In the genomic region with DNA sequence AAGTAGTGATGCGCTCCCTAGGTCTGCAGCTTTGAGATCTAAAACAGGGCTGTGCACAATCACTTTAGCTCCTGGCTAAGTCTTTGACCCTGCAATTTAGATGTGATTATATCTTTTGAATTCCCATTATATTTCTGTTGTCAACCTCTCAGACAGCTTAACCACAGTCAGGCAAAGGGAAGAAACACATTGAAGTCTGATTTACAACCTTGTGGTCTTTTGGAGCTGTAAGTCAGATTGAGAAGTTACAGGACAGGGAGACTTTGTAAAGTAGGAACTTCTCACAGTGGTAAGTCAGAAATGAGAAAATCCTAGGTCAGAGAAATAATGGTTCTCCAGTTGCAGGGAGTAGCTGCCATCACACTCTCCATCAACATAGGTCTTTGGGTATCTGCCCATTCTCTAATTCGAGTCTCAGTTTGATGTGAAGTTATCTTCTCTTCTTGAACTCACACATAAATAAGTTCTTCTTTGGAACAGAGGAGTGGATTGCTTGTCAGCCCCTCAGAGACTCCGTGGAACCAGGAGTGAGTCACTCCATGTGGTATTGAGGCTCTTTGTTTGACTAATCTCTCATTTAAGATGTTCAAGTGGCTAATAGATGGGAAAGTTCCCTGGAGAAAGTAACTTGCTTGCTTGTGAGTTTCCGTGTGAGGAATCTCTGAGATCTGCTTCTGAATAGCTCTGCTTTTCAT, we compare ENCODE assay signal across 1 cellular context.
TF ChIP-seq lines count a peak whose summit lies in the region.

No MANE protein-coding gene starts in this region.

TF ChIP-seq in HEK293T, 16 proteins besides CTCF, POLR2A, EP300 and RAD21 (continued from another document):
- TF ChIP-seq FOXM1 (IDR thresholded peaks at IDR 0.05; ENCODE audit: borderline replicate concordance) = no peak
